In the genomic region with DNA sequence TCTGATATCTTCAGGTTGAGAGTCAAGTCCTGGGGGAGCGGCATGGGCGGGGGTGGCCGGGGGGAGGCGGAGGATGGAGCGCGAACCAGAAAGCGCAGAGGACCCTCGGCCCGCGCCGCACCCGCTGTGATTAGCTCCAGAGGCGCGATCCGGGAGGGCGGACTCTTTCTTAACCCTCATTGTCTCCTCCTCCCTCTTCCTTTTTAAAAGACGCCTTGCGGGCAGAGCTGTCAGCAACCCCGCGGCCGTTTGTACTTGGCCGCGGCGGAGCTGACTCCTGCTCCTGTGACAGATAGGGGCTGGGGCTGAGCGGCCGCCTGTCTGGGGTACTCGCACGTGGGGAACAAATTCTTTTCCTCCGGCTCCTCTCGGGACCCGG, we compare ENCODE assay signal across 8 cellular contexts. TPM values are rescaled to one million over a fixed set of nuclear protein-coding genes. Genes with fewer than 3 reads are reported as not detected.
DNase-seq lines count a peak whose midpoint lies in the region; ATAC-seq and TF ChIP-seq lines count a peak whose summit lies in the region.

A gene (plus strand): TSS at position 233 of the 379 bp plus-strand sequence. CDS start 569 bp downstream, outside the sequence.

- no peak within 1 kb of the TSS for H3K9ac ChIP-seq in fibroblast of lung (ENCODE audit: insufficient read depth, low read length)

- H3K27me3 ChIP-seq in fibroblast of lung (ENCODE audit: control insufficient read depth, insufficient read depth, low read length), result peaks cover 17% of the 10 kb centered on the region
- peaks cover 28% of the 10 kb centered on the region for H3K27me3 ChIP-seq in osteoblast (ENCODE audit: insufficient read depth, low read length)

- H3K4me1 ChIP-seq in fibroblast of lung (ENCODE audit: control insufficient read depth, extremely low read depth, insufficient read depth, low read length) (no peaks in the 10 kb centered on the region), osteoblast (ENCODE audit: insufficient read depth, low read length) (no peaks in the 10 kb centered on the region)

- H4K20me1 ChIP-seq in fibroblast of lung (ENCODE audit: control insufficient read depth, extremely low read depth, insufficient read depth, low read length) (no peaks in the 10 kb centered on the region), osteoblast (ENCODE audit: insufficient read depth, low read length) (no peaks in the 10 kb centered on the region)

- H3K4me3 ChIP-seq in fibroblast of lung (replicated peaks in 1 of 4; ENCODE audit: control extremely low read depth in 1 of 4, insufficient read depth in 1 of 4, low read depth in 3 of 4, low read length in 4 of 4) (peak within 1 kb of the TSS; percentile 5 to 63 (median 34)), osteoblast (ENCODE audit: insufficient read depth, low read length) (peak within 1 kb of the TSS; percentile 7)

- H3K27ac ChIP-seq in fibroblast of lung (ENCODE audit: insufficient read depth, low read length) (no peak within 1 kb of the TSS), osteoblast (ENCODE audit: low read depth, low read length) (no peak within 1 kb of the TSS)

- no peaks in the 10 kb centered on the region for H3K36me3 ChIP-seq in fibroblast of lung (ENCODE audit: control insufficient read depth, insufficient read depth, low read length)
- no peaks in the 10 kb centered on the region for H3K36me3 ChIP-seq in osteoblast (ENCODE audit: insufficient read depth, low read length)

- ATAC-seq in Right ventricle myocardium inferior (peak; percentile 71), HG03066 (IDR thresholded peaks at IDR 0.05; ENCODE audit: low read depth, unreplicated experiment) (peak; percentile 38)

- H3K79me2 ChIP-seq in fibroblast of lung (ENCODE audit: control insufficient read depth, insufficient read depth, low read length) (no peaks in the 10 kb centered on the region), osteoblast (ENCODE audit: insufficient read depth, low read length) (no peaks in the 10 kb centered on the region)

- TF ChIP-seq CTCF in fibroblast of lung (conservative IDR thresholded peaks at IDR 0.05 in 1 of 2, IDR thresholded peaks at IDR 0.05 in 1 of 2; ENCODE audit: low read depth in 1 of 2, low read length in 2 of 2), result no peak
- TF ChIP-seq CTCF in osteoblast (IDR thresholded peaks at IDR 0.05; ENCODE audit: extremely low read depth, low read depth, low read length), result no peak

- intact Hi-C loops in Right ventricle myocardium inferior (cut with DNase I), result loop anchor here (10.0 kb wide), 1 partner anchor 112 kb away; no protein-coding TSS in a partner anchor
- intact Hi-C loops in cardiac septum (cut with DNase I), result no loop called here

- H3K4me2 ChIP-seq in fibroblast of lung (ENCODE audit: extremely low read depth, insufficient read depth, low read length) (peak within 1 kb of the TSS; percentile 59), osteoblast (ENCODE audit: insufficient read depth, low read length) (peak within 1 kb of the TSS; percentile 28)

- DNase-seq in Right ventricle myocardium inferior (ENCODE audit: missing footprints) (peak; percentile 74), cardiac septum (ENCODE audit: low spot score) (no peak), SW 1271 (lab: John Stamatoyannopoulos, UW) (peak; percentile 14 to 18), fibroblast of lung (ENCODE audit: low read depth in 2 of 2) (peak; percentile 19 to 32), osteoblast (ENCODE audit: insufficient read length, low spot score, missing footprints) (peak; percentile 53), NCI-H2107 (lab: John Stamatoyannopoulos, UW) (no peak)
- DNase-seq in activated effector memory CD4-positive, alpha-beta T cell treated with Interleukin-2 at 50 U/mL for 16 hours, result no peak

- no peaks in the 10 kb centered on the region for H3K9me3 ChIP-seq in fibroblast of lung (ENCODE audit: control insufficient read depth, insufficient read depth, low read depth, low read length)
- H3K9me3 ChIP-seq in osteoblast (ENCODE audit: low read depth, low read length), result no peaks in the 10 kb centered on the region

- H2AFZ ChIP-seq in fibroblast of lung (ENCODE audit: low read length) (no peak within 1 kb of the TSS), osteoblast (ENCODE audit: low read length) (no peak within 1 kb of the TSS)

RNA-seq across cellular contexts. Expression of the gene that starts here (rescaled TPM):
- total RNA-seq in Right ventricle myocardium inferior (5.5 TPM), cardiac septum (0.46 TPM), fibroblast of lung (0.26 and 0.33 TPM in 2 replicates), osteoblast (not detected in 2 replicates)
- polyA plus RNA-seq in fibroblast of lung, result 0.23 and 0.80 TPM in 2 replicates
- 0.21 and 0.70 TPM in 2 replicates for polyA plus RNA-seq in fibroblast of lung (2012)
- polyA minus RNA-seq in fibroblast of lung (ENCODE audit: low replicate concordance), result not detected in 2 replicates

Comparison
In these comparisons a context has a peak if more than half of its experiments do, and no peak if none do; other contexts are left out.
1. DNase-seq: peak in Right ventricle myocardium inferior (single experiment) and SW 1271 (2 of 2); none in cardiac septum (single experiment), NCI-H2107 (single experiment) and activated effector memory CD4-positive, alpha-beta T cell treated with Interleukin-2 at 50 U/mL for 16 hours (single experiment).
2. Peak in DNase-seq, H3K4me3 ChIP-seq and H3K4me2 ChIP-seq in fibroblast of lung; RNA of the gene not detected or under 1 TPM.
3. Peak in DNase-seq, H3K4me3 ChIP-seq and H3K4me2 ChIP-seq in osteoblast; RNA of the gene not detected or under 1 TPM.